ENCODE assay signal across 23 cellular contexts in genomic region chr17:58684003-58684402, GRCh38. TPM values are rescaled to one million over a fixed set of nuclear protein-coding genes. Genes with fewer than 3 reads are reported as not detected.
"Had no signal": no experiment of that assay in that cellular context is flagged by ENCODE, and none has a peak within 500 bp of the region (broad histone marks: within the 10 kb centered on the region; RNA-seq: fewer than 3 reads in every experiment).

No MANE protein-coding gene starts in this region.

- H3K36me3 ChIP-seq: left ventricle myocardium inferior, ovary, right atrium auricular region, stomach, thyroid gland, uterus had no signal

- H3K4me3 ChIP-seq: left ventricle myocardium inferior, lung, ovary, right atrium auricular region, skin epidermis, stomach, testis, thyroid gland, uterus had no signal

- DNase-seq: hypothalamus; islet precursor cell; left ventricle myocardium inferior; mesendoderm; naive B cell; natural killer cell; nephron progenitor cell; ovary; stimulated activated CD4-positive, alpha-beta T cell treated with anti-CD3 and anti-CD28 coated beads, Interleukin-12 subunit alpha, Interleukin-12 subunit beta, amount 100 ng/mL, for 4 hours; stimulated activated CD4-positive, alpha-beta T cell treated with anti-CD3 and anti-CD28 coated beads, Interleukin-15, amount 100 ng/mL, for 24 hours; stimulated activated CD4-positive, alpha-beta T cell treated with anti-CD3 and anti-CD28 coated beads, Interleukin-2, amount 100 ng/mL, for 24 hours; stimulated activated CD4-positive, alpha-beta T cell treated with anti-CD3 and anti-CD28 coated beads, Interleukin-4, amount 100 ng/mL, for 1 hour; stimulated activated naive B cell treated with anti-CD40 and anti-IgM and Interleukin-4, amounts not matched to agents 10 μg/mL and 1 μg/mL and 100 μg/mL, for 72 hours; stimulated activated naive CD8-positive, alpha-beta T cell treated with anti-CD3 and anti-CD28 coated beads, Interleukin-15, Interleukin-2, amounts not matched to agents 100 U/mL and 50 U/mL, for 24 hours; stomach; testis; thyroid gland; uterus had no signal

- H3K27ac ChIP-seq: left ventricle myocardium inferior, ovary, right atrium auricular region, skin epidermis, stomach, testis, thyroid gland, uterus had no signal

- ATAC-seq: natural killer cell; sciatic nerve; stimulated activated naive B cell treated with anti-CD40 and anti-IgM and Interleukin-4, amounts not matched to agents 10 μg/mL and 1 μg/mL and 100 μg/mL, for 72 hours; stimulated activated naive CD8-positive, alpha-beta T cell treated with anti-CD3 and anti-CD28 coated beads, Interleukin-15, Interleukin-2, amounts not matched to agents 100 U/mL and 50 U/mL, for 24 hours had no signal

- H3K4me1 ChIP-seq: left ventricle myocardium inferior, right atrium auricular region, stomach, testis, thyroid gland, uterus had no signal

- H3K9me3 ChIP-seq: left ventricle myocardium inferior, ovary, right atrium auricular region, stomach, testis, thyroid gland, uterus had no signal

- H3K27me3 ChIP-seq: ovary, right atrium auricular region, stomach, testis, thyroid gland, uterus had no signal

RNA-seq across cellular contexts. Expression of gene TEX14, which starts 7.8 kb away (rescaled TPM):
- total RNA-seq: renal cortical epithelial cell, right atrium auricular region, stomach had no signal
